8 cellular contexts compared by ENCODE assay signal in the genomic region with DNA sequence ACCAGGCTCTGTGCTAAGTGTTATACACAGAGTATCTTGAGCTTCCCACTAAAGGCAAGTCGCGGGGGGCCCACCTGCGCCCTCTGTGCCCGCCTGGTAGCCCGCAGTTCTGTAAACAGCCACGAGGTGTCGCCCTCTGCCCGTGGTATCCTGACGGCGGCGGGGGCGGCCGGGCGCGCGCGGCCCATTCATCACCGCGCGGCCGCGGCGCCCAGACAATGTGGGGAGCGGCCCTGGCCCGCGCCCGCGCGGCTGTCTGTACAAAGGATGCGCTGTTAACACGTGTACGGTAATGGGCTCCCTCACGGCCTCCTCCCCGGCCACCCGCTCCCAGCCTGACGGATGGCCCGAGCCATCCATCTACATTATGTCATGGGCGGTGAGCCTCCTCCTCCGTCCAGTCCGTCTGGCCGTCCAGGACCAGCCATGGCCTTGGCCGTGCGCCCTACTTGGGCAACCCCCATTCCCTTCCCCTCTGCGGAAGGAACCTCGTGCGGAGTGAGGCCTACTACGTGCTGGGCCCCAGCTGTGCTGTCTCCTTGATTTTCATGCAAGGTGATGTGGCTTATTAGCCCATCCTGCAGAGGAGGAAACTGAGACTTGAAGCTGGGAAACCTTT.
DNase-seq lines count a peak whose midpoint lies in the region; ATAC-seq and TF ChIP-seq lines count a peak whose summit lies in the region.

No MANE protein-coding gene starts in this region.

- H3K4me1 Mint-ChIP-seq in endodermal cell, result no peaks in the 10 kb centered on the region

- H3K27ac ChIP-seq in endodermal cell (ENCODE audit: low read depth, low read length), result no peak overlapping the region
- no peak overlapping the region for H3K27ac ChIP-seq in mesendoderm (ENCODE audit: low read depth, low read length)

- H3K79me1 ChIP-seq in mesendoderm (ENCODE audit: low read length), result no peaks in the 10 kb centered on the region

- H3K4me3 ChIP-seq in LNCaP clone FGC (ENCODE audit: low read depth, low read length) (no peak overlapping the region), endodermal cell (ENCODE audit: low read length) (peak overlapping the region; percentile 47), mesendoderm (ENCODE audit: low read length) (no peak overlapping the region)

- TF ChIP-seq CTCF in LNCaP clone FGC (IDR thresholded peaks at IDR 0.05; ENCODE audit: control insufficient read depth, extremely low read depth, insufficient read depth), result peak; percentile 71
- peak; percentile 96 for TF ChIP-seq CTCF in endodermal cell (conservative IDR thresholded peaks at IDR 0.05)

- no peak overlapping the region for H3K4me3 Mint-ChIP-seq in endodermal cell

- WGBS in endodermal cell (ENCODE audit: insufficient coverage in 1 of 2, insufficient read length in 1 of 2), 2 experiments, result 30 to 72% methylated on average over 17 to 47 of the region's 47 CpGs
- WGBS in mesendoderm (ENCODE audit: extremely low coverage, insufficient coverage, low lambda C conversion rate), result no CpG with 5 or more reads among the region's 47 CpGs

- H3K9me3 Mint-ChIP-seq in endodermal cell, result peaks cover 11% of the 10 kb centered on the region

- peak overlapping the region; percentile 48 for H3K4me2 ChIP-seq in mesendoderm (ENCODE audit: low read length)

- no peak overlapping the region for H3K4ac ChIP-seq in mesendoderm (ENCODE audit: low read depth, low read length)

- ATAC-seq in HG03571 (IDR thresholded peaks at IDR 0.05; ENCODE audit: unreplicated experiment), result no peak
- no peak for ATAC-seq in HG03097 (IDR thresholded peaks at IDR 0.05; ENCODE audit: low FRiP score, unreplicated experiment)

- H2BK120ac ChIP-seq in mesendoderm (ENCODE audit: low read depth, low read length), result no peak overlapping the region

- peaks cover 5% of the 10 kb centered on the region for H3K36me3 Mint-ChIP-seq in endodermal cell (ENCODE audit: low read depth)

- no peak overlapping the region for H2BK5ac ChIP-seq in mesendoderm (ENCODE audit: low read length)

- H2AK5ac ChIP-seq in mesendoderm (ENCODE audit: low read length), result no peak overlapping the region

- H4K5ac ChIP-seq in mesendoderm (ENCODE audit: low read length), result no peak overlapping the region

- H3K9me3 ChIP-seq in endodermal cell (ENCODE audit: control insufficient read depth, low read length), result peaks cover 10% of the 10 kb centered on the region

- H3K23ac ChIP-seq in mesendoderm (ENCODE audit: low read length), result no peak overlapping the region

- H3K27me3 ChIP-seq in endodermal cell (ENCODE audit: control insufficient read depth, insufficient read depth, low read length, poor library complexity, severe bottlenecking) (no peaks in the 10 kb centered on the region), mesendoderm (ENCODE audit: insufficient read depth, low read length, poor library complexity) (no peaks in the 10 kb centered on the region)

- no peak overlapping the region for H3K27ac Mint-ChIP-seq in endodermal cell

- H2BK15ac ChIP-seq in mesendoderm (replicated peaks; ENCODE audit: low read depth), result no peak overlapping the region

- H3K9ac ChIP-seq in endodermal cell (ENCODE audit: extremely low read depth, low read length, poor library complexity, severe bottlenecking), result no peak overlapping the region
- H3K9ac ChIP-seq in mesendoderm (ENCODE audit: low read length), result peak overlapping the region; percentile 53

- peaks cover 3% of the 10 kb centered on the region for H3K27me3 Mint-ChIP-seq in endodermal cell (ENCODE audit: insufficient read depth)

- H3K18ac ChIP-seq in mesendoderm (ENCODE audit: low read length), result no peak overlapping the region

- H3K4me1 ChIP-seq in endodermal cell (ENCODE audit: control insufficient read depth, insufficient read depth, low read length) (no peaks in the 10 kb centered on the region), mesendoderm (ENCODE audit: control insufficient read depth, low read depth, low read length) (peaks cover 4% of the 10 kb centered on the region)

- H3K36me3 ChIP-seq in endodermal cell (ENCODE audit: control insufficient read depth, insufficient read depth, low read length) (no peaks in the 10 kb centered on the region), mesendoderm (ENCODE audit: control insufficient read depth, insufficient read depth, low read length) (no peaks in the 10 kb centered on the region)

- no peak overlapping the region for H4K8ac ChIP-seq in mesendoderm (ENCODE audit: low read depth, low read length)

- peak overlapping the region; percentile 75 for H3K56ac ChIP-seq in mesendoderm (ENCODE audit: low read length)

- DNase-seq in D341Med (ENCODE audit: low spot score), result peak; percentile 92
- no peak for DNase-seq in LNCaP clone FGC (ENCODE audit: low read depth)
- DNase-seq in activated CD4-positive, alpha-beta T cell treated with anti-CD3 and anti-CD28 coated beads, Interleukin-2, amount 50 U/mL, for 48 hours, result peak; percentile 76 to 78
- DNase-seq in endodermal cell, result peak; percentile 87
- DNase-seq in mesendoderm, result peak; percentile 65
- peak; percentile 11 to 15 for DNase-seq in stimulated activated CD8-positive, alpha-beta memory T cell treated with anti-CD3 and anti-CD28 coated beads, Interleukin-7, amount 100 ng/mL, for 48 hours (ENCODE audit: extremely low read depth in 1 of 2, low read depth in 1 of 2)

- H3K79me2 ChIP-seq in mesendoderm (ENCODE audit: control insufficient read depth, insufficient read depth, low read length), result no peaks in the 10 kb centered on the region
